In genomic region chr15:28896944-28897343, GRCh38 we compare ENCODE assay signal across 1 cellular context.
TF ChIP-seq lines count a peak whose summit lies in the region.

No MANE protein-coding gene starts in this region.

TF ChIP-seq in H1, 55 proteins besides CTCF, POLR2A, EP300 and RAD21 (continued from another document):
- TF ChIP-seq BRCA1 (IDR thresholded peaks at IDR 0.05; ENCODE audit: low read depth, low read length) = no peak
- TF ChIP-seq TCF12 (IDR thresholded peaks at IDR 0.05; ENCODE audit: low read depth, low read length) = no peak
- TF ChIP-seq SRF (IDR thresholded peaks at IDR 0.05; ENCODE audit: low read depth, low read length) = no peak
- TF ChIP-seq TBP (IDR thresholded peaks at IDR 0.05; ENCODE audit: low read depth, low read length) = no peak
- TF ChIP-seq RFX5 (IDR thresholded peaks at IDR 0.05; ENCODE audit: borderline replicate concordance, low read depth, low read length) = no peak
- no peak for TF ChIP-seq ATF3 (IDR thresholded peaks at IDR 0.05; ENCODE audit: insufficient read depth, low read depth, low read length)
- no peak for TF ChIP-seq YY1 (IDR thresholded peaks at IDR 0.05; ENCODE audit: low read depth, low read length)
TF ChIP-seq in H1: peak in this region for 0.
